Comparison of ENCODE assay signal across 8 cellular contexts in genomic region chr9:62804314-62804713, GRCh38.
A peak's percentile ranks its signal among the peaks of the same experiment; 100 is the strongest.
DNase-seq lines count a peak whose midpoint lies in the region; ATAC-seq and TF ChIP-seq lines count a peak whose summit lies in the region.
"Not testable (repeated sequence)": the region's sequence is repeated elsewhere in the genome, so short reads cannot be mapped to it uniquely, and the experiment has no call there.

No MANE protein-coding gene starts in this region.

- H3K79me2 ChIP-seq in PC-3 (ENCODE audit: low read length) = not testable (repeated sequence)

- H3K9ac ChIP-seq in PC-3 (ENCODE audit: low read length); endodermal cell (ENCODE audit: extremely low read depth, low read length, poor library complexity, severe bottlenecking): not testable (repeated sequence)

- H3K36me3 ChIP-seq in PC-3 (ENCODE audit: low read depth, low read length); endodermal cell (ENCODE audit: control insufficient read depth, insufficient read depth, low read length): not testable (repeated sequence)

- not testable (repeated sequence) for TF ChIP-seq CTCF in GM12865 (IDR thresholded peaks at IDR 0.05; ENCODE audit: insufficient read depth, low read depth, low read length, missing control alignments); PC-3 (conservative IDR thresholded peaks at IDR 0.05; ENCODE audit: low read depth, low read length); astrocyte of the spinal cord (IDR thresholded peaks at IDR 0.05; ENCODE audit: low read depth, low read length); endodermal cell (conservative IDR thresholded peaks at IDR 0.05); nephron (IDR thresholded peaks at IDR 0.05; ENCODE audit: unreplicated experiment in 3 of 3); type B pancreatic cell (conservative IDR thresholded peaks at IDR 0.05)

- not testable (repeated sequence) for H2AFZ ChIP-seq in PC-3 (ENCODE audit: low read length)

- not testable (repeated sequence) for H3K27ac Mint-ChIP-seq in endodermal cell, nephron, type B pancreatic cell

- H3K27me3 Mint-ChIP-seq in endodermal cell (ENCODE audit: insufficient read depth) = peaks cover 91% of the 10 kb centered on the region
- peaks cover 84% of the 10 kb centered on the region for H3K27me3 Mint-ChIP-seq in nephron (ENCODE audit: low read depth)
- H3K27me3 Mint-ChIP-seq in type B pancreatic cell = peaks cover 73% of the 10 kb centered on the region

- not testable (repeated sequence) for H3K36me3 Mint-ChIP-seq in endodermal cell (ENCODE audit: low read depth); nephron (ENCODE audit: low read depth)
- peaks cover 13% of the 10 kb centered on the region for H3K36me3 Mint-ChIP-seq in type B pancreatic cell

- WGBS in endodermal cell (ENCODE audit: insufficient coverage in 1 of 2, insufficient read length in 1 of 2), 2 experiments = 14 to 16% methylated on average over 1 of the region's 1 CpG

- TSS peak; percentile 10 for BruUV-seq in PC-3 (replicated peaks; lab: Mats Ljungman, UMichigan)

- H3K27me3 ChIP-seq in PC-3 (ENCODE audit: low read length) = not testable (repeated sequence)
- peaks cover 89% of the 10 kb centered on the region for H3K27me3 ChIP-seq in endodermal cell (ENCODE audit: control insufficient read depth, insufficient read depth, low read length, poor library complexity, severe bottlenecking)

- peaks cover 16% of the 10 kb centered on the region for H3K4me1 Mint-ChIP-seq in endodermal cell
- peaks cover 17% of the 10 kb centered on the region for H3K4me1 Mint-ChIP-seq in nephron
- H3K4me1 Mint-ChIP-seq in type B pancreatic cell (ENCODE audit: unreplicated experiment) = peaks cover 13% of the 10 kb centered on the region

- intact Hi-C loops in PC-3 (cut with micrococcal nuclease) = not testable (repeated sequence)

- in situ Hi-C loops in KBM-7 (cut with MboI; ENCODE audit: low pct_unique_long_range_greater_than_20kb, low sequenced_read_pairs); astrocyte of the spinal cord (cut with HindIII; ENCODE audit: low sequenced_read_pairs): not testable (repeated sequence)

- H4K20me1 ChIP-seq in PC-3 (ENCODE audit: low read length) = not testable (repeated sequence)

- H3K4me1 ChIP-seq in PC-3 (ENCODE audit: insufficient read depth, low read length); endodermal cell (ENCODE audit: control insufficient read depth, insufficient read depth, low read length): not testable (repeated sequence)

- POLR2A ChIA-PET in PC-3 (lab: Charles Lee; ENCODE audit: unreplicated experiment) = not testable (repeated sequence)

- not testable (repeated sequence) for H3K4me3 Mint-ChIP-seq in endodermal cell
- peak overlapping the region in 2 of 3 experiments; percentile 12 to 49 for H3K4me3 Mint-ChIP-seq in nephron
- peak overlapping the region; percentile 9 for H3K4me3 Mint-ChIP-seq in type B pancreatic cell

- not testable (repeated sequence) for ATAC-seq in PC-3

- not testable (repeated sequence) for H3K4me2 ChIP-seq in PC-3 (ENCODE audit: low read length)

- not testable (repeated sequence) for H3F3A ChIP-seq in PC-3 (ENCODE audit: low read length, unreplicated experiment)

- H3K9me2 ChIP-seq in PC-3 (replicated peaks; ENCODE audit: low read length) = not testable (repeated sequence)

- H3K27ac ChIP-seq in PC-3 (ENCODE audit: low read length); endodermal cell (ENCODE audit: low read depth, low read length): not testable (repeated sequence)

- H3K4me3 ChIP-seq in GM12865 (ENCODE audit: low read depth, low read length); PC-3 (ENCODE audit: low read length); astrocyte of the spinal cord (ENCODE audit: low read depth, low read length); endodermal cell (ENCODE audit: low read length): not testable (repeated sequence)

- DNase-seq in GM12865 (ENCODE audit: low read depth) (peak; percentile 20), KBM-7 (peak; percentile 11), astrocyte of the spinal cord (ENCODE audit: low read depth, low spot score) (peak; percentile 1), endodermal cell (peak; percentile 28), islet precursor cell (peak; percentile 29)
- DNase-seq in PC-3; type B pancreatic cell (ENCODE audit: extremely low spot score, unreplicated experiment): not testable (repeated sequence)

- CTCF ChIA-PET in PC-3 (lab: Charles Lee) = not testable (repeated sequence)

- H3K9me3 ChIP-seq in PC-3 (ENCODE audit: low read length) = not testable (repeated sequence)
- peaks cover 12% of the 10 kb centered on the region for H3K9me3 ChIP-seq in endodermal cell (ENCODE audit: control insufficient read depth, low read length)

- H3K9me3 Mint-ChIP-seq in endodermal cell (peaks cover 28% of the 10 kb centered on the region), nephron (peaks cover 22% of the 10 kb centered on the region)
- H3K9me3 Mint-ChIP-seq in type B pancreatic cell = not testable (repeated sequence)
